ENCODE assay signal across 8 cellular contexts in genomic region chr7:120949393-120949799, GRCh38. TPM values are rescaled to one million over a fixed set of nuclear protein-coding genes. Genes with fewer than 3 reads are reported as not detected.
DNase-seq lines count a peak whose midpoint lies in the region; ATAC-seq, FAIRE-seq and TF ChIP-seq lines count a peak whose summit lies in the region.

No MANE protein-coding gene starts in this region.

- DNase-seq in CD14-positive monocyte (ENCODE audit: low spot score) = no peak
- peak in 1 of 4 experiments; percentile 45 for DNase-seq in K562 (ENCODE audit: extremely low read depth in 1 of 4, low spot score in 3 of 4)
- no peak for DNase-seq in naive thymus-derived CD8-positive, alpha-beta T cell
- no peak for DNase-seq in hippocampal formation (lab: John Stamatoyannopoulos, UW)
- no peak for DNase-seq in iPS-NIHi11 (ENCODE audit: low spot score)
- DNase-seq in NCI-H146 treated with DMSO at 0.1 percent for 48 hours (lab: John Stamatoyannopoulos, UW; ENCODE audit: unreplicated experiment) = no peak

- peaks cover 16% of the 10 kb centered on the region for H3K4me1 Mint-ChIP-seq in CD14-positive monocyte
- peaks cover 10 to 28% (median 22%) of the 10 kb centered on the region in 4 donors for H3K4me1 Mint-ChIP-seq in naive thymus-derived CD8-positive, alpha-beta T cell

- 0 out of 2 replicates have a peak overlapping the region, but pooled peaks have one; percentile 79 for H3K9ac ChIP-seq in HUES48 (ENCODE audit: low read depth, low read length)
- H3K9ac ChIP-seq in K562 (ENCODE audit: insufficient read depth in 1 of 2, low read depth in 2 of 2, low read length in 2 of 2) = peak overlapping the region in 1 of 2 experiments; percentile 90; a peak in 2 of 4 replicates

- peaks cover 1 to 5% (median 5%) of the 10 kb centered on the region in 3 donors for H3K27me3 Mint-ChIP-seq in CD14-positive monocyte (ENCODE audit: low read depth in 3 of 3)
- peaks cover 8 to 31% (median 13%) of the 10 kb centered on the region in 5 donors for H3K27me3 Mint-ChIP-seq in naive thymus-derived CD8-positive, alpha-beta T cell

- no peaks in the 10 kb centered on the region for H3K9me3 ChIP-seq in HUES48 (ENCODE audit: control insufficient read depth, insufficient read depth, low read length)
- no peaks in the 10 kb centered on the region for H3K9me3 ChIP-seq in K562 (replicated peaks; ENCODE audit: control insufficient read depth, insufficient read depth, low read depth, low read length)

- peaks cover 23% of the 10 kb centered on the region for H3K36me3 ChIP-seq in HUES48 (ENCODE audit: control insufficient read depth, insufficient read depth, low read length)
- H3K36me3 ChIP-seq in K562 (ENCODE audit: control insufficient read depth, insufficient read depth, low read length) = peaks cover 26% of the 10 kb centered on the region

- peak overlapping the region; percentile 84 for H2AFZ ChIP-seq in K562 (ENCODE audit: low read depth, low read length)

- H3K4me3 ChIP-seq in HUES48 (ENCODE audit: low read depth, low read length) = peak overlapping the region; percentile 92
- H3K4me3 ChIP-seq in K562 = peak overlapping the region; percentile 55

- CTCF ChIA-PET in K562 (lab: Yijun Ruan, JAX; ENCODE audit: low intra/inter-chr PET ratio) = no interaction called here

- no peak for TF ChIP-seq EP300 in K562 (IDR thresholded peaks at IDR 0.05; ENCODE audit: low read length)

- peak overlapping the region; percentile 90 to 95 for H3K4me3 Mint-ChIP-seq in CD14-positive monocyte
- peak overlapping the region; percentile 93 to 97 (median 96) for H3K4me3 Mint-ChIP-seq in naive thymus-derived CD8-positive, alpha-beta T cell

- H3K36me3 Mint-ChIP-seq in CD14-positive monocyte = peaks cover 10 to 15% of the 10 kb centered on the region in 2 donors
- H3K36me3 Mint-ChIP-seq in naive thymus-derived CD8-positive, alpha-beta T cell = peaks cover 0 to 13% (median 6%) of the 10 kb centered on the region in 3 donors

- ATAC-seq in K562 (peak; percentile 11; the same call in 2 of the 3 replicates), GM19452 (IDR thresholded peaks at IDR 0.05; ENCODE audit: unreplicated experiment) (no peak)
- no peak for ATAC-seq in naive thymus-derived CD8-positive, alpha-beta T cell

- no peak for TF ChIP-seq CTCF in CD14-positive monocyte (IDR thresholded peaks at IDR 0.05)
- no peak for TF ChIP-seq CTCF in K562 (IDR thresholded peaks at IDR 0.05 in 2 of 3, conservative IDR thresholded peaks at IDR 0.05 in 1 of 3; ENCODE audit: insufficient read depth in 2 of 3, low read depth in 1 of 3, low read length in 3 of 3)

- no peaks in the 10 kb centered on the region for H3K27me3 ChIP-seq in HUES48 (ENCODE audit: control insufficient read depth, insufficient read depth, low read length)
- H3K27me3 ChIP-seq in K562 (ENCODE audit: control insufficient read depth in 2 of 2, insufficient read depth in 2 of 2, low read length in 2 of 2) = no peaks in the 10 kb centered on the region

- H3K27ac Mint-ChIP-seq in CD14-positive monocyte = peak overlapping the region in 2 of 7 donors; percentile 79 to 97
- peak overlapping the region in 9 of 10 donors; percentile 65 to 100 (median 98) for H3K27ac Mint-ChIP-seq in naive thymus-derived CD8-positive, alpha-beta T cell

- in situ Hi-C loops in K562 (cut with MboI) = no loop called here

- peak overlapping the region; percentile 99 for H3K4me2 ChIP-seq in K562 (ENCODE audit: insufficient read depth, low read length)

- no peaks in the 10 kb centered on the region for H3K9me1 ChIP-seq in K562 (ENCODE audit: control insufficient read depth, insufficient read depth, low read length)

- POLR2A ChIA-PET in K562 (lab: Yijun Ruan, JAX) = no interaction called here
- POLR2A ChIA-PET in naive thymus-derived CD8-positive, alpha-beta T cell (lab: Charles Lee) = no interaction called here

- no TSS peak for BruUV-seq in K562 (replicated peaks; lab: Mats Ljungman, UMichigan)

- TF ChIP-seq RAD21 in K562 (CRISPR knock-in tag; conservative IDR thresholded peaks at IDR 0.05 in 1 of 2, IDR thresholded peaks at IDR 0.05 in 1 of 2) = no peak

- peaks cover 30% of the 10 kb centered on the region for H3K79me2 ChIP-seq in K562 (ENCODE audit: control insufficient read depth, insufficient read depth, low read length)

- FAIRE-seq in K562 (lab: Jason Lieb, UNC) = peak; percentile 26

- peaks cover 0 to 2% (median 0%) of the 10 kb centered on the region in 7 donors for H3K9me3 Mint-ChIP-seq in CD14-positive monocyte
- H3K9me3 Mint-ChIP-seq in naive thymus-derived CD8-positive, alpha-beta T cell = peaks cover 0 to 3% (median 0%) of the 10 kb centered on the region in 9 donors

- no peaks in the 10 kb centered on the region for H4K20me1 ChIP-seq in K562 (replicated peaks; ENCODE audit: control insufficient read depth, insufficient read depth, low read length)

- 1% methylated on average over 7 of the region's 7 CpGs for WGBS in K562 (ENCODE audit: insufficient coverage, low coverage, missing lambda C conversion rate)

- H3K4me1 ChIP-seq in HUES48 (ENCODE audit: control insufficient read depth, insufficient read depth, low read length) (peaks cover 11% of the 10 kb centered on the region; the same call in 1 of the 2 replicates), K562 (replicated peaks in 1 of 2; ENCODE audit: control insufficient read depth in 2 of 2, insufficient read depth in 2 of 2, low read length in 2 of 2) (peaks cover 0 to 5% of the 10 kb centered on the region in 2 experiments; a peak in 2 of 5 replicates)

- intact Hi-C loops in CD14-positive monocyte (cut with micrococcal nuclease) = no loop called here
- intact Hi-C loops in K562 (cut with micrococcal nuclease) = no loop called here

- H3K27ac ChIP-seq in HUES48 (ENCODE audit: low read depth, low read length) (no peak overlapping the region), K562 (ENCODE audit: extremely low read depth, low read depth, low read length) (peak overlapping the region; percentile 95)

- TF ChIP-seq POLR2A in K562 (conservative IDR thresholded peaks at IDR 0.05) = no peak

TF ChIP-seq in K562, 482 proteins besides CTCF, POLR2A, EP300 and RAD21 (continues in another document):
- TF ChIP-seq FOSL1 (tag; conservative IDR thresholded peaks at IDR 0.05) (no peak), HES1 (IDR thresholded peaks at IDR 0.05; ENCODE audit: low read depth) (0 out of 2 replicates have a peak, but pooled peaks have one; percentile 31), HDAC1 (IDR thresholded peaks at IDR 0.05) (0 out of 4 replicates have a peak, but pooled peaks of 1 of the 2 experiments have one; percentile 37), GTF2A2 (tag; IDR thresholded peaks at IDR 0.05) (no peak), POLR2H (tag; IDR thresholded peaks at IDR 0.05; ENCODE audit: low read depth) (peak; percentile 40; the same call in 1 of the 2 replicates), DACH1 (IDR thresholded peaks at IDR 0.05; ENCODE audit: partially characterized antibody) (peak; percentile 9)

RNA-seq across cellular contexts. Expression of gene ING3, which starts 1.2 kb away (rescaled TPM):
- polyA plus RNA-seq in CD14-positive monocyte (10 to 100 TPM; 25.9 to 26.9 TPM), K562 (2011; rRNA removed) (38.2 and 54.6 TPM in 2 replicates), K562 (2014; fragmentation: Illumina TruSeq; extraction: Trizol) (50.3 and 58.0 TPM in 2 replicates), K562 (2014; fragmentation: Nextera tagmentation; extraction: Ambion mirVana) (100 to 1,000 TPM; 216 to 233 TPM), K562 (2014; rRNA removed) (36.0 and 43.8 TPM in 2 replicates)
- total RNA-seq in K562 (2011; cell fraction: chromatin; rRNA removed; ENCODE audit: low replicate concordance) = 16.8 and 65.4 TPM in 2 replicates
- 11.8 and 15.3 TPM in 2 replicates for total RNA-seq in K562 (2011; cell fraction: nucleolus; rRNA removed)
- 29.0 and 51.5 TPM in 2 replicates for total RNA-seq in K562 (2011; cell fraction: nucleoplasm; rRNA removed)
- total RNA-seq in K562 (2014; rRNA removed) (19.8 and 22.8 TPM in 2 replicates), K562 (2014; rRNA removed; fragmentation: Illumina TruSeq; extraction: Trizol) (50.4 and 59.3 TPM in 2 replicates), K562 (2015; rRNA removed; fragmentation: Illumina TruSeq; extraction: Trizol) (38.8 and 43.9 TPM in 2 replicates), K562 (2021) (37.0 and 38.1 TPM in 2 replicates)
- polyA plus RNA-seq in K562 (2011; cell fraction: cytosol; rRNA removed) = 8.1 and 14.7 TPM in 2 replicates
- polyA plus RNA-seq in K562 (2011; cell fraction: nucleus; rRNA removed) = 19.7 and 49.3 TPM in 2 replicates
- 34.5 and 42.1 TPM in 2 replicates for polyA plus RNA-seq in K562 (2012)
- 54.3 and 56.3 TPM in 2 replicates for polyA minus RNA-seq in K562 (2011; rRNA and poly(A)+ RNA removed)
- polyA minus RNA-seq in K562 (2011; cell fraction: cytosol; rRNA and poly(A)+ RNA removed) = 12.3 and 13.2 TPM in 2 replicates
- polyA minus RNA-seq in K562 (2011; cell fraction: nucleus; rRNA and poly(A)+ RNA removed) = 27.2 and 55.6 TPM in 2 replicates
- 10 to 100 TPM; 29.4 to 29.7 TPM for total RNA-seq in naive thymus-derived CD8-positive, alpha-beta T cell
- 10 to 100 TPM; 27.8 to 34.3 (median 28.1) TPM for polyA plus RNA-seq in naive thymus-derived CD8-positive, alpha-beta T cell

RNA-seq across cellular contexts. Expression of gene CPED1, which starts 39.1 kb away (rescaled TPM):
- polyA plus RNA-seq in CD14-positive monocyte = 10 to 100 TPM; 20.4 to 30.0 TPM
- 894 and 1,629 TPM in 2 replicates for total RNA-seq in K562 (2011; cell fraction: chromatin; rRNA removed; ENCODE audit: low replicate concordance)
- total RNA-seq in K562 (2011; cell fraction: nucleolus; rRNA removed) = 336 and 368 TPM in 2 replicates
- 603 and 625 TPM in 2 replicates for total RNA-seq in K562 (2011; cell fraction: nucleoplasm; rRNA removed)
- total RNA-seq in K562 (2014; rRNA removed) = 228 and 247 TPM in 2 replicates
- 393 and 413 TPM in 2 replicates for total RNA-seq in K562 (2014; rRNA removed; fragmentation: Illumina TruSeq; extraction: Trizol)
- 254 and 267 TPM in 2 replicates for total RNA-seq in K562 (2015; rRNA removed; fragmentation: Illumina TruSeq; extraction: Trizol)
- total RNA-seq in K562 (2021) = 290 and 301 TPM in 2 replicates
- 205 and 316 TPM in 2 replicates for polyA plus RNA-seq in K562 (2011; rRNA removed)
- polyA plus RNA-seq in K562 (2011; cell fraction: cytosol; rRNA removed) = 91.5 and 147 TPM in 2 replicates
- polyA plus RNA-seq in K562 (2011; cell fraction: nucleus; rRNA removed) = 211 and 239 TPM in 2 replicates
- 152 and 202 TPM in 2 replicates for polyA plus RNA-seq in K562 (2012)
- polyA plus RNA-seq in K562 (2014; fragmentation: Illumina TruSeq; extraction: Trizol) = 288 and 329 TPM in 2 replicates
- 100 to 1,000 TPM; 221 to 292 TPM for polyA plus RNA-seq in K562 (2014; fragmentation: Nextera tagmentation; extraction: Ambion mirVana)
- polyA plus RNA-seq in K562 (2014; rRNA removed) = 195 and 210 TPM in 2 replicates
- 717 and 810 TPM in 2 replicates for polyA minus RNA-seq in K562 (2011; rRNA and poly(A)+ RNA removed)
- polyA minus RNA-seq in K562 (2011; cell fraction: cytosol; rRNA and poly(A)+ RNA removed) = 96.8 and 138 TPM in 2 replicates
- 704 and 866 TPM in 2 replicates for polyA minus RNA-seq in K562 (2011; cell fraction: nucleus; rRNA and poly(A)+ RNA removed)
- total RNA-seq in naive thymus-derived CD8-positive, alpha-beta T cell = not detected
- polyA plus RNA-seq in naive thymus-derived CD8-positive, alpha-beta T cell = not detected

Comparison
In these comparisons a context has a peak if more than half of its experiments do, and no peak if none do; other contexts are left out.
1. RNA of gene CPED1, which starts 39.1 kb away (polyA plus RNA-seq): 91.5 to 329 TPM in K562 and 20.4 to 30.0 TPM in CD14-positive monocyte; not detected in naive thymus-derived CD8-positive, alpha-beta T cell; every median in the first group is over 10 times any median in the second.